In genomic region chr17:81295031-81295677, GRCh38 we compare ENCODE assay signal across 1 cellular context.
A peak's percentile ranks its signal among the peaks of the same experiment; 100 is the strongest.
TF ChIP-seq lines count a peak whose summit lies in the region.

Gene SLC38A10 (minus strand): TSS chr17:81295307. CDS start chr17:81294921, 386 bp downstream.

TF ChIP-seq in HepG2, 621 proteins besides CTCF, POLR2A, EP300 and RAD21 (continued from another document and continues in another):
- TF ChIP-seq PLSCR1 (CRISPR knock-in tag; IDR thresholded peaks at IDR 0.05; ENCODE audit: borderline replicate concordance) = no peak
- no peak for TF ChIP-seq SOX6 (IDR thresholded peaks at IDR 0.05)
- peak; percentile 75 for TF ChIP-seq SOX6 (CRISPR knock-in tag; IDR thresholded peaks at IDR 0.05)
- 0 out of 2 replicates have a peak, but pooled peaks have one; percentile 45 for TF ChIP-seq ZNF44 (CRISPR knock-in tag; IDR thresholded peaks at IDR 0.05)
- 0 out of 2 replicates have a peak, but pooled peaks have one; percentile 17 for TF ChIP-seq ZNF589 (CRISPR knock-in tag; conservative IDR thresholded peaks at IDR 0.05)
- peak; percentile 82 for TF ChIP-seq ZFP41 (CRISPR knock-in tag; IDR thresholded peaks at IDR 0.05; ENCODE audit: borderline replicate concordance)
- TF ChIP-seq GABPA (IDR thresholded peaks at IDR 0.05; ENCODE audit: low read depth, low read length) = peak; percentile 98
- peak; percentile 96 for TF ChIP-seq GABPA (CRISPR knock-in tag; IDR thresholded peaks at IDR 0.05; ENCODE audit: low read depth)
- no peak for TF ChIP-seq PLRG1 (conservative IDR thresholded peaks at IDR 0.05)
- peak; percentile 70; the same call in 1 of the 2 replicates for TF ChIP-seq ZNF264 (CRISPR knock-in tag; IDR thresholded peaks at IDR 0.05)
- peak; percentile 87; the same call in 1 of the 2 replicates for TF ChIP-seq ZNF501 (CRISPR knock-in tag; IDR thresholded peaks at IDR 0.05)
- no peak for TF ChIP-seq RFX3 (CRISPR knock-in tag; IDR thresholded peaks at IDR 0.05)
- TF ChIP-seq PHB2 (IDR thresholded peaks at IDR 0.05; ENCODE audit: partially characterized antibody) = no peak
- TF ChIP-seq ZNF790 (CRISPR knock-in tag; IDR thresholded peaks at IDR 0.05; ENCODE audit: borderline replicate concordance) = no peak
- no peak for TF ChIP-seq GPBP1L1 (CRISPR knock-in tag; IDR thresholded peaks at IDR 0.05)
- TF ChIP-seq ZNF276 (CRISPR knock-in tag; IDR thresholded peaks at IDR 0.05; ENCODE audit: low read depth) = no peak
- peak; percentile 20; the same call in 1 of the 2 replicates for TF ChIP-seq ARNTL (CRISPR knock-in tag; IDR thresholded peaks at IDR 0.05)
- no peak for TF ChIP-seq ZMYM4 (CRISPR knock-in tag; IDR thresholded peaks at IDR 0.05)
- no peak for TF ChIP-seq HOXD1 (CRISPR knock-in tag; IDR thresholded peaks at IDR 0.05)
- no peak; the same call in 1 of the 2 replicates for TF ChIP-seq HMGXB3 (CRISPR knock-in tag; IDR thresholded peaks at IDR 0.05; ENCODE audit: borderline replicate concordance)
- no peak for TF ChIP-seq TGIF2 (CRISPR knock-in tag; IDR thresholded peaks at IDR 0.05)
- TF ChIP-seq ZNF709 (CRISPR knock-in tag; IDR thresholded peaks at IDR 0.05) = no peak
- no peak for TF ChIP-seq ZNF562 (CRISPR knock-in tag; IDR thresholded peaks at IDR 0.05; ENCODE audit: borderline replicate concordance)
- TF ChIP-seq ZNF180 (CRISPR knock-in tag; IDR thresholded peaks at IDR 0.05; ENCODE audit: borderline replicate concordance, low read depth) = no peak
- TF ChIP-seq ZNF343 (CRISPR knock-in tag; IDR thresholded peaks at IDR 0.05) = peak; percentile 60; the same call in 1 of the 2 replicates
- 0 out of 2 replicates have a peak, but pooled peaks have one; percentile 58 for TF ChIP-seq NFATC3 (CRISPR knock-in tag; IDR thresholded peaks at IDR 0.05)
- TF ChIP-seq ZNF530 (CRISPR knock-in tag; IDR thresholded peaks at IDR 0.05; ENCODE audit: low read depth) = no peak
- TF ChIP-seq ZNF20 (CRISPR knock-in tag; IDR thresholded peaks at IDR 0.05) = no peak
- no peak for TF ChIP-seq ATF4 (CRISPR knock-in tag; IDR thresholded peaks at IDR 0.05)
- peak; percentile 83; the same call in 1 of the 2 replicates for TF ChIP-seq ZNF747 (CRISPR knock-in tag; IDR thresholded peaks at IDR 0.05; ENCODE audit: borderline replicate concordance)
- TF ChIP-seq ZNF318 (CRISPR knock-in tag; IDR thresholded peaks at IDR 0.05) = no peak
- TF ChIP-seq RFXAP (CRISPR knock-in tag; IDR thresholded peaks at IDR 0.05; ENCODE audit: borderline replicate concordance) = peak; percentile 88; the same call in 1 of the 2 replicates
- TF ChIP-seq ZNF230 (CRISPR knock-in tag; IDR thresholded peaks at IDR 0.05) = no peak
- TF ChIP-seq PHF20 (CRISPR knock-in tag; IDR thresholded peaks at IDR 0.05) = peak; percentile 93
- TF ChIP-seq BORCS8-MEF2B (CRISPR knock-in tag; IDR thresholded peaks at IDR 0.05) = peak; percentile 34
- TF ChIP-seq FOXO4 (CRISPR knock-in tag; conservative IDR thresholded peaks at IDR 0.05) = no peak
- TF ChIP-seq ZNF234 (CRISPR knock-in tag; conservative IDR thresholded peaks at IDR 0.05) = no peak
- no peak for TF ChIP-seq ZNF124 (CRISPR knock-in tag; IDR thresholded peaks at IDR 0.05)
- no peak for TF ChIP-seq THAP7 (CRISPR knock-in tag; IDR thresholded peaks at IDR 0.05)
- peak; percentile 95 for TF ChIP-seq ZNF546 (CRISPR knock-in tag; conservative IDR thresholded peaks at IDR 0.05)
- TF ChIP-seq SIX1 (CRISPR knock-in tag; IDR thresholded peaks at IDR 0.05; ENCODE audit: borderline replicate concordance) = no peak
- no peak for TF ChIP-seq NR1H2 (CRISPR knock-in tag; IDR thresholded peaks at IDR 0.05; ENCODE audit: borderline replicate concordance, low read depth)
- no peak for TF ChIP-seq TRIM22 (IDR thresholded peaks at IDR 0.05)
